ENCODE assay signal across 16 cellular contexts in genomic region chr17:145671-146541, GRCh38. TPM values are rescaled to one million over a fixed set of nuclear protein-coding genes. Genes with fewer than 3 reads are reported as not detected.
A peak's percentile ranks its signal among the peaks of the same experiment; 100 is the strongest.
DNase-seq lines count a peak whose midpoint lies in the region; ATAC-seq and TF ChIP-seq lines count a peak whose summit lies in the region.
"Had no signal": no experiment of that assay in that cellular context is flagged by ENCODE, and none has a peak within 500 bp of the region (broad histone marks: within the 10 kb centered on the region; RNA-seq: fewer than 3 reads in every experiment).

No MANE protein-coding gene starts in this region.

- no peak overlapping the region for H3K4me3 Mint-ChIP-seq in osteocyte (ENCODE audit: unreplicated experiment)

- peaks cover 8% of the 10 kb centered on the region for H3K27me3 Mint-ChIP-seq in osteocyte (ENCODE audit: unreplicated experiment)

- peak; percentile 6 for ATAC-seq in left ventricle myocardium superior
- ATAC-seq: gastroesophageal sphincter had no signal

- in situ Hi-C loops in transverse colon (cut with MboI; ENCODE audit: low pct_ligation_motif_present in 1 of 4, low pct_unique_long_range_greater_than_20kb in 1 of 4, low sequenced_read_pairs in 3 of 4) = no loop called here

- TF ChIP-seq EP300 in Ishikawa (IDR thresholded peaks at IDR 0.05; ENCODE audit: borderline replicate concordance) = no peak
- no peak for TF ChIP-seq EP300 in transverse colon (IDR thresholded peaks at IDR 0.05; ENCODE audit: low read depth)

- WGBS in thyroid gland, 2 donors = 78 to 85% methylated on average over 10 to 16 of the region's 16 CpGs
- WGBS in transverse colon (ENCODE audit: low coverage in 1 of 2), 2 donors = 79% methylated on average over 16 of the region's 16 CpGs; no CpG with 5 or more reads in 1 of the 2 donors

- no peak for TF ChIP-seq CTCF in osteocyte (IDR thresholded peaks at IDR 0.05)
- TF ChIP-seq CTCF in thyroid gland (IDR thresholded peaks at IDR 0.05) = no peak
- TF ChIP-seq CTCF in transverse colon (IDR thresholded peaks at IDR 0.05) = no peak

- H3K4me1 ChIP-seq in thyroid gland (peaks cover 0 to 4% of the 10 kb centered on the region in 2 donors), transverse colon (peaks cover 0 to 3% (median 1%) of the 10 kb centered on the region in 4 donors)
- H3K4me1 ChIP-seq: HAP-1 had no signal

- no peaks in the 10 kb centered on the region for H3K36me3 ChIP-seq in thyroid gland
- no peaks in the 10 kb centered on the region for H3K36me3 ChIP-seq in transverse colon
- H3K36me3 ChIP-seq: gastroesophageal sphincter, HAP-1 had no signal

- no peak for TF ChIP-seq RAD21 in Ishikawa (IDR thresholded peaks at IDR 0.05; ENCODE audit: low read depth)

- TF ChIP-seq POLR2A in thyroid gland (IDR thresholded peaks at IDR 0.05) = no peak
- TF ChIP-seq POLR2A in transverse colon (IDR thresholded peaks at IDR 0.05) = no peak

- H3K4me3 ChIP-seq in thyroid gland (replicated peaks in 1 of 3) (no peak overlapping the region), transverse colon (no peak overlapping the region)
- H3K4me3 ChIP-seq: gastroesophageal sphincter, HAP-1 had no signal

- intact Hi-C loops in left ventricle myocardium superior (cut with micrococcal nuclease) = no loop called here
- intact Hi-C loops in thyroid gland (cut with DNase I) = loop anchor here (5.0 kb wide), 1 partner anchor 241 kb away; no protein-coding TSS in a partner anchor
- intact Hi-C loops in transverse colon (cut with DNase I; ENCODE audit: low total_unique reads) = loop anchor here (5.0 kb wide), 2 partner anchors 241 to 1146 kb away; no protein-coding TSS in a partner anchor

- peaks cover 2% of the 10 kb centered on the region for H3K4me1 Mint-ChIP-seq in osteocyte (ENCODE audit: unreplicated experiment)

- no peaks in the 10 kb centered on the region for H3K27me3 ChIP-seq in thyroid gland
- H3K27me3 ChIP-seq in transverse colon = no peaks in the 10 kb centered on the region

- H3K9me3 Mint-ChIP-seq in osteocyte (ENCODE audit: unreplicated experiment) = no peaks in the 10 kb centered on the region

- peak; percentile 52 for DNase-seq in activated CD8-positive, alpha-beta memory T cell treated with anti-CD3 and anti-CD28 coated beads for 24 hours
- DNase-seq in left ventricle myocardium superior (no peak), osteocyte (ENCODE audit: extremely low spot score, unreplicated experiment) (peak; percentile 66), NCI-H1105 treated with DMSO at 0.1 percent for 48 hours (lab: John Stamatoyannopoulos, UW) (no peak), thyroid gland (no peak), transverse colon (no peak), NCI-H748 treated with DMSO at 0.1 percent for 48 hours (lab: John Stamatoyannopoulos, UW) (no peak)
- DNase-seq: AML-193, GDM1, RPMI8226 had no signal

- H3K9me3 ChIP-seq in thyroid gland = no peaks in the 10 kb centered on the region
- H3K9me3 ChIP-seq in transverse colon = no peaks in the 10 kb centered on the region
- H3K9me3 ChIP-seq: gastroesophageal sphincter, HAP-1 had no signal

- H3K27ac Mint-ChIP-seq in osteocyte (ENCODE audit: unreplicated experiment) = no peak overlapping the region
- H3K27ac Mint-ChIP-seq: progenitor cell of endocrine pancreas had no signal

- H3K27ac ChIP-seq in thyroid gland (no peak overlapping the region), transverse colon (no peak overlapping the region)
- H3K27ac ChIP-seq: epithelial cell of prostate, VCaP had no signal

- no peaks in the 10 kb centered on the region for H3K36me3 Mint-ChIP-seq in osteocyte (ENCODE audit: unreplicated experiment)

TF ChIP-seq in Ishikawa, 13 proteins besides CTCF, POLR2A, EP300 and RAD21:
- TF ChIP-seq TEAD4 (IDR thresholded peaks at IDR 0.05) (no peak), TCF12 (IDR thresholded peaks at IDR 0.05; ENCODE audit: low read depth) (no peak), NFIC (IDR thresholded peaks at IDR 0.05) (no peak), TAF1 (IDR thresholded peaks at IDR 0.05; ENCODE audit: low read depth) (no peak), USF1 (IDR thresholded peaks at IDR 0.05) (peak; percentile 30; the same call in 1 of the 2 replicates), CREB1 (IDR thresholded peaks at IDR 0.05; ENCODE audit: low read depth) (no peak), EGR1 (IDR thresholded peaks at IDR 0.05) (no peak)

RNA-seq across cellular contexts. Expression of gene SCGB1C2, which starts 8.5 kb away (rescaled TPM):
- total RNA-seq in left ventricle myocardium superior (not detected), osteocyte (not detected in 2 replicates), thyroid gland (not detected), transverse colon (not detected)
- total RNA-seq: gastroesophageal sphincter, progenitor cell of endocrine pancreas had no signal

RNA-seq across cellular contexts. Expression of gene DOC2B, which starts 35.5 kb away (rescaled TPM):
- total RNA-seq in left ventricle myocardium superior (3.9 TPM), osteocyte (0.10 TPM in 1 of 2 replicates, not detected in the other), thyroid gland (1 to 10 TPM; 3.6 to 8.5 (median 6.7) TPM), transverse colon (10 to 100 TPM in 1 of 4 donors, 1 to 10 TPM in 3; 1.8 to 11.6 (median 2.6) TPM)

Comparison
In these comparisons a context has a peak if more than half of its experiments do, and no peak if none do; other contexts are left out.
1. DNase-seq: peak in activated CD8-positive, alpha-beta memory T cell treated with anti-CD3 and anti-CD28 coated beads for 24 hours (single experiment) and osteocyte (single experiment); none in left ventricle myocardium superior (single experiment), NCI-H1105 treated with DMSO at 0.1 percent for 48 hours (single experiment), thyroid gland (0 of 2), transverse colon (single experiment) and NCI-H748 treated with DMSO at 0.1 percent for 48 hours (single experiment).